Comparison of ENCODE assay signal across 22 cellular contexts in the genomic region with DNA sequence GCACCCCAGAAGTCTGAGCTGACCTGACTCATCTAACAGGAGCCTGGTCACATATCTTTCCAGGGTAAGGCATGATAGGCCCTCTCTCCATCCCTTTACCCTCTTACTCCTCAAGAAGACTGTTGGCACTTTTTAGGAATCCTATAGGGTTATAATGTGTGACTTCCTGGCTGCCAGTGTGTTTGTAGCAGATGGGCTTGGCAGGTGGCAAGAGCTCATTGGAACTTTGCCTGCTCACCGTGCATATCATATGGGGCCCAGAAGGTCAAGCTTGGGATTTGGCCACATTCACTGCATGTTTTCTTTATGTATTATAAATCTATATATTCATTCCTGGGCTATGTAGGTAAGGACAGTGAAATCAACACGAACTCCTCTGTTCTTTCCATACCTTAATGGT.
"Had no signal": no experiment of that assay in that cellular context is flagged by ENCODE, and none has a peak within 500 bp of the region (broad histone marks: within the 10 kb centered on the region; RNA-seq: fewer than 3 reads in every experiment).

No MANE protein-coding gene starts in this region.

- H3K4me3 ChIP-seq: coronary artery had no signal

- FAIRE-seq: TTC549 had no signal

- H3K27ac ChIP-seq: coronary artery had no signal

- DNase-seq: activated B cell treated with CpG ODN at 0.5 μM for 24 hours; activated CD4-positive, alpha-beta memory T cell treated with anti-CD3 and anti-CD28 coated beads for 36 hours; activated CD4-positive, alpha-beta T cell treated with anti-CD3 and anti-CD28 coated beads, Interleukin-2, amount 10 ng/mL, durations not matched to agents 7 days and 5 days; activated gamma-delta T cell; activated naive CD4-positive, alpha-beta T cell treated with anti-CD3 and anti-CD28 coated beads, Interleukin-2, amount 10 ng/mL, durations not matched to agents 7 days and 5 days; activated naive CD8-positive, alpha-beta T cell treated with anti-CD3 and anti-CD28 coated beads for 36 hours; activated T-cell treated with anti-CD3 and anti-CD28 coated beads for 4 hours; activated T-cell treated with anti-CD3 and anti-CD28 coated beads, Interleukin-2, amount 50 U/mL, for 48 hours; Kasumi-1; KBM-7; NCI-H1417; NCI-H187; NCI-H2081; NCI-H345; NCI-H510A; NCI-H748 treated with DMSO at 0.1 percent for 48 hours; SIG-M5; T-cell; T-helper 2 cell; T1000 had no signal
